8 cellular contexts compared by ENCODE assay signal in genomic region chr22:37427128-37427710, GRCh38. TPM values are rescaled to one million over a fixed set of nuclear protein-coding genes. Genes with fewer than 3 reads are reported as not detected.
A peak's percentile ranks its signal among the peaks of the same experiment; 100 is the strongest.
DNase-seq lines count a peak whose midpoint lies in the region; ATAC-seq and TF ChIP-seq lines count a peak whose summit lies in the region.

Gene ELFN2, minus strand, starts transcription at chr22:37427479. Its CDS starts 51,945 bp downstream, at chr22:37375534.

- DNase-seq in BJ (ENCODE audit: low read depth) = no peak
- peak; percentile 29 for DNase-seq in NCI-H69 (lab: John Stamatoyannopoulos, UW)
- DNase-seq in epithelial cell of esophagus (ENCODE audit: low read depth) = peak; percentile 26
- no peak for DNase-seq in occipital lobe (lab: John Stamatoyannopoulos, UW)
- DNase-seq in NCI-H2171 treated with DMSO at 0.1 percent for 48 hours (lab: John Stamatoyannopoulos, UW) = no peak
- no peak for DNase-seq in mucosa of descending colon

- H3K9me3 ChIP-seq in mucosa of descending colon = no peaks in the 10 kb centered on the region

- no peaks in the 10 kb centered on the region for H3K36me3 ChIP-seq in BJ (ENCODE audit: control insufficient read depth, insufficient read depth, low read length)
- no peaks in the 10 kb centered on the region for H3K36me3 ChIP-seq in mucosa of descending colon (ENCODE audit: low read depth)

- ATAC-seq in GM21390 (IDR thresholded peaks at IDR 0.05; ENCODE audit: unreplicated experiment) (no peak), mucosa of descending colon (no peak), HG03196 (IDR thresholded peaks at IDR 0.05; ENCODE audit: unreplicated experiment) (no peak)

- intact Hi-C loops in mucosa of descending colon (cut with DNase I, micrococcal nuclease) = loop anchor here in 1 of 2 donors (5.0 kb wide), 1 partner anchor 110 kb away; no protein-coding TSS in a partner anchor

- CTCF ChIA-PET in BJ (lab: Yijun Ruan, JAX) = interaction anchor here (1.2 to 7.6 kb wide), 6 partner anchors 12 to 166 kb away, joined by 3 to 196 read pairs (median 18); no protein-coding TSS in a partner anchor

- peaks cover 4% of the 10 kb centered on the region for H3K4me1 ChIP-seq in mucosa of descending colon (ENCODE audit: low read depth)

- H3K27me3 ChIP-seq in BJ (ENCODE audit: control insufficient read depth, insufficient read depth, low read length) = peaks cover 16% of the 10 kb centered on the region

- TF ChIP-seq CTCF in BJ (IDR thresholded peaks at IDR 0.05; ENCODE audit: insufficient read depth, low read depth, low read length) (no peak), epithelial cell of esophagus (IDR thresholded peaks at IDR 0.05; ENCODE audit: insufficient read depth, low read depth, low read length, missing control alignments) (no peak), mucosa of descending colon (IDR thresholded peaks at IDR 0.05) (no peak)

- POLR2A ChIA-PET in BJ (lab: Charles Lee) = no interaction called here

- peak within 1 kb of the TSS; percentile 53 for H3K4me3 ChIP-seq in BJ (ENCODE audit: low read depth, low read length)
- H3K4me3 ChIP-seq in epithelial cell of esophagus (ENCODE audit: low read length) = peak within 1 kb of the TSS; percentile 49
- no peak within 1 kb of the TSS for H3K4me3 ChIP-seq in mucosa of descending colon

RNA-seq across cellular contexts. Expression of gene ELFN2, which starts in this region (rescaled TPM):
- polyA plus RNA-seq in BJ (2011; rRNA removed) = 0.34 and 0.39 TPM in 2 replicates
- polyA minus RNA-seq in BJ (2011; rRNA and poly(A)+ RNA removed) = 0.57 and 0.62 TPM in 2 replicates
- total RNA-seq in occipital lobe (14.7 TPM), mucosa of descending colon (under 1 TPM in 2 of 3 donors, not detected in 1; 0.35 to 0.54 TPM)

Comparison
In these comparisons a context has a peak if more than half of its experiments do, and no peak if none do; other contexts are left out.
1. RNA of gene ELFN2 (total RNA-seq): 14.7 TPM in occipital lobe (single experiment); 0.35 to 0.54 TPM in mucosa of descending colon; every median in the first group is over 10 times any median in the second.
2. DNase-seq: peak in NCI-H69 (single experiment) and epithelial cell of esophagus (single experiment); none in BJ (single experiment), occipital lobe (single experiment), NCI-H2171 treated with DMSO at 0.1 percent for 48 hours (single experiment) and mucosa of descending colon (0 of 3).